ENCODE assay signal across 12 cellular contexts in the genomic region with DNA sequence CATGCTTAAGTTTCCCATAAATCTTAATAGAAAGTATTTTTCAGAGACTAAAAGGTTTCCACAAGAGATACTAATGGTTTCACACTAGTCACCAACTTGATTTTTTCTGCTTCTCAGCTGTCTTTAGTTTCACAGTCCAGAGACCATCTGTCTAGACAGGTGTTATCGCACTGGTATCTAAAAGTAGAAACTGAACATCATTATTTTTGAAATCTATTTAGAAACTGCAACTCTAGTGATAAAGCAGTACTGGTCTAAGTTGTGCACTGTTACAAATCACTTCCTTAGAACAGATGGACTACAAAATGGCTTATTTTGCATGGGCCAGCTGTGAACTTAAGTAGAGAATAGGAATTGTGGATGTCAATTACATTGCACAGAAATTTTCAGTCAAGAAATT.
DNase-seq lines count a peak whose midpoint lies in the region; ATAC-seq lines count a peak whose summit lies in the region.
"Had no signal": no experiment of that assay in that cellular context is flagged by ENCODE, and none has a peak within 500 bp of the region (broad histone marks: within the 10 kb centered on the region; RNA-seq: fewer than 3 reads in every experiment).

No MANE protein-coding gene starts in this region.

- H3K36me3 Mint-ChIP-seq in activated naive CD4-positive, alpha-beta T cell treated with anti-CD3 and anti-CD28 coated beads, Interleukin-2, amount 50 U/mL, for 72 hours, result peaks cover 0 to 6% of the 10 kb centered on the region in 2 donors
- H3K36me3 Mint-ChIP-seq: activated naive CD4-positive, alpha-beta T cell treated with anti-CD3 and anti-CD28 coated beads, Interleukin-2, amount 50 U/mL, for 24 hours had no signal

- no peak overlapping the region for H3K27ac Mint-ChIP-seq in activated naive CD4-positive, alpha-beta T cell treated with anti-CD3 and anti-CD28 coated beads, Interleukin-2, amount 50 U/mL, for 72 hours
- H3K27ac Mint-ChIP-seq: activated CD4-positive, alpha-beta T cell treated with anti-CD3 and anti-CD28 coated beads for 36 hours; activated naive CD4-positive, alpha-beta T cell treated with anti-CD3 and anti-CD28 coated beads, Interleukin-2, amount 50 U/mL, for 24 hours had no signal

- ATAC-seq in GM19043 (IDR thresholded peaks at IDR 0.05; ENCODE audit: low read depth, unreplicated experiment), result peak; percentile 70
- ATAC-seq in HG02642 (IDR thresholded peaks at IDR 0.05; ENCODE audit: poor library complexity, unreplicated experiment), result peak; percentile 96
- ATAC-seq in HG03460 (IDR thresholded peaks at IDR 0.05; ENCODE audit: unreplicated experiment), result peak; percentile 79
- ATAC-seq in activated naive CD4-positive, alpha-beta T cell treated with anti-CD3 and anti-CD28 coated beads, Interleukin-2, amount 50 U/mL, for 72 hours, result no peak
- no peak for ATAC-seq in Right ventricle myocardium superior (ENCODE audit: poor library complexity)
- ATAC-seq: activated CD4-positive, alpha-beta T cell treated with anti-CD3 and anti-CD28 coated beads for 36 hours had no signal

- no peak overlapping the region for H3K4me3 ChIP-seq in skeletal muscle cell (ENCODE audit: low read depth, low read length)
- H3K4me3 ChIP-seq: HAP-1 had no signal

- intact Hi-C loops in Right ventricle myocardium superior (cut with DNase I), result no loop called here

- peaks cover 7 to 9% of the 10 kb centered on the region in 2 donors for H3K9me3 Mint-ChIP-seq in activated naive CD4-positive, alpha-beta T cell treated with anti-CD3 and anti-CD28 coated beads, Interleukin-2, amount 50 U/mL, for 72 hours

- DNase-seq in skeletal muscle cell (ENCODE audit: low read depth), result peak; percentile 4
- DNase-seq in activated naive CD4-positive, alpha-beta T cell treated with anti-CD3 and anti-CD28 coated beads, Interleukin-2, amount 50 U/mL, for 72 hours (ENCODE audit: low spot score in 2 of 2), result no peak
- no peak for DNase-seq in activated effector memory CD4-positive, alpha-beta T cell treated with anti-CD3 and anti-CD28 coated beads, Interleukin-2, amount 50 U/mL, for 16 hours
- no peak for DNase-seq in Right ventricle myocardium superior
- DNase-seq: activated CD4-positive, alpha-beta T cell treated with anti-CD3 and anti-CD28 coated beads for 36 hours; DMS79 treated with DMSO at 0.1 percent for 48 hours; hypothalamus had no signal

Comparison
In these comparisons a context has a peak if more than half of its experiments do, and no peak if none do; other contexts are left out.
1. ATAC-seq: peak in GM19043 (single experiment), HG02642 (single experiment) and HG03460 (single experiment); none in activated naive CD4-positive, alpha-beta T cell treated with anti-CD3 and anti-CD28 coated beads, Interleukin-2, amount 50 U/mL, for 72 hours (0 of 2) and Right ventricle myocardium superior (single experiment).